ENCODE assay signal across 8 cellular contexts in genomic region chr7:73342645-73343044, GRCh38.
DNase-seq lines count a peak whose midpoint lies in the region; ATAC-seq and TF ChIP-seq lines count a peak whose summit lies in the region.

No MANE protein-coding gene starts in this region.

- TF ChIP-seq EP300 in Ishikawa (IDR thresholded peaks at IDR 0.05; ENCODE audit: borderline replicate concordance) = no peak

- DNase-seq in 8988T (peak; percentile 48), cardiac fibroblast (ENCODE audit: low read depth in 2 of 2) (peak; percentile 68 to 73), medulla oblongata (ENCODE audit: extremely low spot score) (peak; percentile 60), NCI-H526 treated with DMSO at 0.1 percent for 48 hours (lab: John Stamatoyannopoulos, UW) (no peak)
- DNase-seq in stimulated activated CD4-positive, alpha-beta T cell treated with anti-CD3 and anti-CD28 coated beads, Interleukin-1b, Interleukin-23, amount 100 ng/mL, for 48 hours = no peak

- TF ChIP-seq CTCF in cardiac fibroblast (IDR thresholded peaks at IDR 0.05; ENCODE audit: low read depth, low read length) = peak; percentile 60

- ATAC-seq in HG02623 (IDR thresholded peaks at IDR 0.05; ENCODE audit: unreplicated experiment) (no peak), GM21737 (IDR thresholded peaks at IDR 0.05; ENCODE audit: unreplicated experiment) (no peak)

- peak overlapping the region in 1 of 2 donors; percentile 21 for H3K4me3 ChIP-seq in cardiac fibroblast (replicated peaks in 1 of 2; ENCODE audit: low read depth in 2 of 2, low read length in 2 of 2)

- TF ChIP-seq RAD21 in Ishikawa (IDR thresholded peaks at IDR 0.05; ENCODE audit: low read depth) = peak; percentile 61

TF ChIP-seq in Ishikawa, 13 proteins besides CTCF, POLR2A, EP300 and RAD21:
- TF ChIP-seq USF1 (IDR thresholded peaks at IDR 0.05) (no peak), ZBTB7A (IDR thresholded peaks at IDR 0.05; ENCODE audit: low read depth) (no peak), TAF1 (IDR thresholded peaks at IDR 0.05; ENCODE audit: low read depth) (no peak), CEBPB (IDR thresholded peaks at IDR 0.05) (no peak), TEAD4 (IDR thresholded peaks at IDR 0.05) (peak; percentile 87), TCF12 (IDR thresholded peaks at IDR 0.05; ENCODE audit: low read depth) (no peak), REST (IDR thresholded peaks at IDR 0.05; ENCODE audit: low read depth) (no peak)

Comparison
In these comparisons a context has a peak if more than half of its experiments do, and no peak if none do; other contexts are left out.
1. DNase-seq: peak in 8988T (single experiment), cardiac fibroblast (2 of 2) and medulla oblongata (single experiment); none in NCI-H526 treated with DMSO at 0.1 percent for 48 hours (single experiment) and stimulated activated CD4-positive, alpha-beta T cell treated with anti-CD3 and anti-CD28 coated beads, Interleukin-1b, Interleukin-23, amount 100 ng/mL, for 48 hours (single experiment).